In genomic region chr11:119148855-119149370, GRCh38 we compare ENCODE assay signal across 9 cellular contexts. TPM values are rescaled to one million over a fixed set of nuclear protein-coding genes. Genes with fewer than 3 reads are reported as not detected.
A peak's percentile ranks its signal among the peaks of the same experiment; 100 is the strongest.
DNase-seq lines count a peak whose midpoint lies in the region; ATAC-seq, FAIRE-seq and TF ChIP-seq lines count a peak whose summit lies in the region.
"Had no signal": no experiment of that assay in that cellular context is flagged by ENCODE, and none has a peak within 500 bp of the region (broad histone marks: within the 10 kb centered on the region; RNA-seq: fewer than 3 reads in every experiment).

TSS of gene ABCG4 (plus strand) at chr11:119149052. CDS start at chr11:119149966, 914 bp downstream.

- dilution Hi-C loops in endothelial cell of umbilical vein (cut with MboI; ENCODE audit: extremely low pct_ligation_motif_present, low sequenced_read_pairs), result no loop called here

- H3K4me2 ChIP-seq in endothelial cell of umbilical vein (ENCODE audit: insufficient read depth, low read length), result peak within 1 kb of the TSS; percentile 2

- H3K27ac Mint-ChIP-seq in naive thymus-derived CD8-positive, alpha-beta T cell, result peak within 1 kb of the TSS in 4 of 10 donors; percentile 9 to 55 (median 24)

- no peak for TF ChIP-seq POLR2A in endothelial cell of umbilical vein (IDR thresholded peaks at IDR 0.05; ENCODE audit: low read depth, low read length)

- peak; percentile 53 to 70 for ATAC-seq in naive thymus-derived CD8-positive, alpha-beta T cell
- ATAC-seq in HG02588 (IDR thresholded peaks at IDR 0.05; ENCODE audit: unreplicated experiment), result no peak

- H3K36me3 Mint-ChIP-seq in naive thymus-derived CD8-positive, alpha-beta T cell, result no peaks in the 10 kb centered on the region

- POLR2A ChIA-PET in endothelial cell of umbilical vein (lab: Charles Lee), result no interaction called here
- POLR2A ChIA-PET in naive thymus-derived CD8-positive, alpha-beta T cell (lab: Charles Lee), result interaction anchor here (0.6 to 1.4 kb wide), 4 partner anchors 29 to 47 kb away, joined by 3 read pairs; partner anchors contain the start of gene DPAGT1

- H3K27ac ChIP-seq in endothelial cell of umbilical vein (ENCODE audit: insufficient read depth, low read depth, low read length), result no peak within 1 kb of the TSS

- H3K27me3 ChIP-seq in endothelial cell of umbilical vein (ENCODE audit: control insufficient read depth in 2 of 2, insufficient read depth in 2 of 2, low read length in 2 of 2), result peaks cover 2 to 3% of the 10 kb centered on the region in 2 experiments

- peak within 1 kb of the TSS; percentile 80 for H2AFZ ChIP-seq in endothelial cell of umbilical vein (ENCODE audit: low read depth, low read length)

- intact Hi-C loops in endothelial cell of umbilical vein (cut with micrococcal nuclease), result loop anchor here (2.0 kb wide), 1 partner anchor 20 kb away; the partner anchor contains the start of gene NLRX1

- no peak within 1 kb of the TSS for H3K9ac ChIP-seq in endothelial cell of umbilical vein (replicated peaks; ENCODE audit: extremely low read depth, insufficient read depth, low read length)

- FAIRE-seq in endothelial cell of umbilical vein (lab: Jason Lieb, UNC), result no peak

- DNase-seq in activated CD4-positive, alpha-beta T cell treated with anti-CD3 and anti-CD28 coated beads for 48 hours, result peak; percentile 22
- no peak for DNase-seq in activated CD4-positive, alpha-beta T cell treated with anti-CD3 and anti-CD28 coated beads, Interleukin-2, amount 50 U/mL, for 4 hours
- no peak for DNase-seq in endothelial cell of umbilical vein (ENCODE audit: low read depth, low spot score)
- peak in 5 of 10 donors; percentile 23 to 38 (median 27) for DNase-seq in naive thymus-derived CD8-positive, alpha-beta T cell
- DNase-seq in NCI-H2107 treated with DMSO at 0.1 percent for 48 hours (lab: John Stamatoyannopoulos, UW; ENCODE audit: unreplicated experiment), result no peak
- DNase-seq in GF-D8 (lab: John Stamatoyannopoulos, UW), result no peak

- peaks cover 9 to 33% (median 31%) of the 10 kb centered on the region in 5 donors for H3K27me3 Mint-ChIP-seq in naive thymus-derived CD8-positive, alpha-beta T cell

- no TSS peak for BruUV-seq in endothelial cell of umbilical vein (replicated peaks; lab: Mats Ljungman, UMichigan)

- no peaks in the 10 kb centered on the region for H3K79me2 ChIP-seq in endothelial cell of umbilical vein (ENCODE audit: control insufficient read depth, insufficient read depth, low read length)

- TF ChIP-seq CTCF in WI38 (IDR thresholded peaks at IDR 0.05; ENCODE audit: low read depth, low read length) (no peak), endothelial cell of umbilical vein (IDR thresholded peaks at IDR 0.05; ENCODE audit: extremely low read depth in 1 of 2, insufficient read depth in 1 of 2, low read depth in 1 of 2, low read length in 2 of 2) (no peak)

- no peaks in the 10 kb centered on the region for H3K9me3 Mint-ChIP-seq in naive thymus-derived CD8-positive, alpha-beta T cell

- H4K20me1 ChIP-seq in endothelial cell of umbilical vein (replicated peaks; ENCODE audit: control insufficient read depth, extremely low read depth, insufficient read depth, low read length), result no peaks in the 10 kb centered on the region

- H3K4me1 ChIP-seq in endothelial cell of umbilical vein (ENCODE audit: control insufficient read depth, extremely low read depth, insufficient read depth, low read length), result peaks cover 4% of the 10 kb centered on the region

- CTCF ChIA-PET in endothelial cell of umbilical vein (lab: Charles Lee), result interaction anchor here (0.6 to 2.2 kb wide), 6 partner anchors 9 to 192 kb away, joined by 3 to 10 read pairs (median 4); partner anchors contain the start of gene C1QTNF5

- no peaks in the 10 kb centered on the region for H3K9me1 ChIP-seq in endothelial cell of umbilical vein (replicated peaks; ENCODE audit: control insufficient read depth, extremely low read depth, insufficient read depth, low read length)

- H3K4me3 ChIP-seq in WI38 (ENCODE audit: low read depth, low read length) (peak within 1 kb of the TSS; percentile 65), endothelial cell of umbilical vein (replicated peaks in 1 of 3; ENCODE audit: insufficient read depth in 1 of 3, low read depth in 1 of 3, low read length in 3 of 3) (peak within 1 kb of the TSS; percentile 1 to 48 (median 3))

- H3K9me3 ChIP-seq in endothelial cell of umbilical vein (replicated peaks; ENCODE audit: control insufficient read depth, insufficient read depth, low read length), result no peaks in the 10 kb centered on the region

- H3K4me1 Mint-ChIP-seq in naive thymus-derived CD8-positive, alpha-beta T cell, result peaks cover 10 to 25% (median 20%) of the 10 kb centered on the region in 4 donors

- no peaks in the 10 kb centered on the region for H3K36me3 ChIP-seq in endothelial cell of umbilical vein (ENCODE audit: control insufficient read depth in 2 of 2, extremely low read depth in 1 of 2, insufficient read depth in 2 of 2, low read length in 2 of 2)

- peak within 1 kb of the TSS; percentile 52 to 91 (median 78) for H3K4me3 Mint-ChIP-seq in naive thymus-derived CD8-positive, alpha-beta T cell

TF ChIP-seq in endothelial cell of umbilical vein, 7 proteins besides CTCF, POLR2A, EP300 and RAD21:
- TF ChIP-seq MAX (IDR thresholded peaks at IDR 0.05; ENCODE audit: insufficient read depth, insufficient read length) (no peak), FOS (IDR thresholded peaks at IDR 0.05; ENCODE audit: borderline replicate concordance, insufficient read depth, low read length) (no peak), GATA2 (IDR thresholded peaks at IDR 0.05; ENCODE audit: insufficient read depth, insufficient read length, low read depth, low read length) (no peak), JUN (IDR thresholded peaks at IDR 0.05; ENCODE audit: borderline replicate concordance, insufficient read depth, insufficient read length, low read depth) (no peak), POLR2AphosphoS5 (IDR thresholded peaks at IDR 0.05; ENCODE audit: insufficient read depth, low read depth, low read length) (no peak), MYC (IDR thresholded peaks at IDR 0.05; ENCODE audit: low read depth, low read length) (no peak), EZH2 (IDR thresholded peaks at IDR 0.05; ENCODE audit: borderline replicate concordance, low read depth, low read length, severe bottlenecking) (no peak)

RNA-seq across cellular contexts. Expression of gene ABCG4, which starts in this region (rescaled TPM):
- 0.67 and 1.7 TPM in 2 replicates for total RNA-seq in endothelial cell of umbilical vein
- 1.0 TPM in 2 replicates for polyA plus RNA-seq in endothelial cell of umbilical vein
- 0.35 and 0.47 TPM in 2 replicates for polyA plus RNA-seq in endothelial cell of umbilical vein (2011; cell fraction: cytosol; rRNA removed)
- 2.9 and 3.7 TPM in 2 replicates for polyA plus RNA-seq in endothelial cell of umbilical vein (2011; cell fraction: nucleus; rRNA removed)
- polyA plus RNA-seq in endothelial cell of umbilical vein (2012), result 0.64 and 1.2 TPM in 2 replicates
- polyA minus RNA-seq in endothelial cell of umbilical vein, result 1.5 TPM in 2 replicates
- polyA minus RNA-seq in endothelial cell of umbilical vein (2011; cell fraction: cytosol; rRNA and poly(A)+ RNA removed), result not detected
- polyA minus RNA-seq in endothelial cell of umbilical vein (2011; cell fraction: nucleus; rRNA and poly(A)+ RNA removed), result 1.3 TPM in 2 replicates
- total RNA-seq in naive thymus-derived CD8-positive, alpha-beta T cell, result not detected
- polyA plus RNA-seq in naive thymus-derived CD8-positive, alpha-beta T cell, result not detected
- total RNA-seq: dermis microvascular lymphatic vessel endothelial cell had no signal

Comparison
In these comparisons a context has a peak if more than half of its experiments do, and no peak if none do; other contexts are left out.
1. Peak in ATAC-seq in naive thymus-derived CD8-positive, alpha-beta T cell; RNA of the gene not detected or under 1 TPM.